ENCODE assay signal across 35 cellular contexts in the genomic region with DNA sequence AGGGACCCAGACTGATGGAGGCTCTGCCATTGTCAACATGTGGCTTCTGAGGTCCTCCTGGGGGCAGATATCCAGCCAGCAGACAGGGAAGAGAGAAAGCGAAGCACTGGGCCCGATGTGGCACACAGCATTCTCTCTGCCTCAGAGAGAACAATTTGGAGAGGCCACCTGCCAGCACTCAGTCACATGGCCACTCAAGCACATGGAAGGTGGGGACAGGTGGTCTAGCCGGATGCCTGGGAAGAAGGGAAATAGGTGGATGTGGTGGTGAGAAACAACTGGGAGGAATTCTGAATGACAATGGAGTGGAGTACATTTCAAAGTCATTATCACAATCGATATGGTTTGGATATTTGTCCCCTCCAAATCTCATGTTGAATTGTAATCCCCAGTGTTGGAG.
"Had no signal": no experiment of that assay in that cellular context is flagged by ENCODE, and none has a peak within 500 bp of the region (broad histone marks: within the 10 kb centered on the region; RNA-seq: fewer than 3 reads in every experiment).

No MANE protein-coding gene starts in this region.

- H3K4me3 ChIP-seq: adrenal gland, body of pancreas, esophagus muscularis mucosa, gastrocnemius medialis, heart left ventricle had no signal

- H3K27ac ChIP-seq: adrenal gland, body of pancreas, esophagus muscularis mucosa, foreskin keratinocyte, gastrocnemius medialis, heart left ventricle, WERI-Rb-1 had no signal

- FAIRE-seq: colon had no signal

- H3K4me3 Mint-ChIP-seq: activated CD4-positive, alpha-beta memory T cell treated with anti-CD3 and anti-CD28 coated beads for 36 hours; activated CD4-positive, alpha-beta T cell treated with anti-CD3 and anti-CD28 coated beads for 36 hours; activated CD4-positive, alpha-beta T cell treated with anti-CD3 and anti-CD28 coated beads, Interleukin-2, amount 10 ng/mL, durations not matched to agents 24 days and 14 days; activated CD8-positive, alpha-beta memory T cell treated with anti-CD3 and anti-CD28 coated beads, Interleukin-2, amount 10 ng/mL, durations not matched to agents 7 days and 5 days; activated CD8-positive, alpha-beta T cell treated with anti-CD3 and anti-CD28 coated beads, Interleukin-2, amount 10 ng/mL, durations not matched to agents 7 days and 5 days; activated naive CD4-positive, alpha-beta T cell treated with anti-CD3 and anti-CD28 coated beads for 36 hours; activated naive CD4-positive, alpha-beta T cell treated with anti-CD3 and anti-CD28 coated beads, Interleukin-2, amount 50 U/mL, for 24 hours; activated naive CD8-positive, alpha-beta T cell treated with anti-CD3 and anti-CD28 coated beads for 36 hours; activated naive CD8-positive, alpha-beta T cell treated with anti-CD3 and anti-CD28 coated beads, Interleukin-2, amount 50 U/mL, for 24 hours; activated T-helper 1 cell treated with anti-CD3 and anti-CD28 coated beads, Interleukin-12 subunit alpha, Interleukin-12 subunit beta, Interleukin-2, Interleukin-4 antibody, amounts not matched to agents 30 ng/mL and 10 ng/mL and 1 ng/mL, durations not matched to agents 14 hours and 24 hours and 36 hours; effector memory CD8-positive, alpha-beta T cell had no signal

- H3K9me3 Mint-ChIP-seq: activated CD4-positive, alpha-beta memory T cell treated with anti-CD3 and anti-CD28 coated beads for 36 hours; activated CD4-positive, alpha-beta T cell treated with anti-CD3 and anti-CD28 coated beads, Interleukin-2, amount 10 ng/mL, durations not matched to agents 24 days and 14 days; activated naive CD4-positive, alpha-beta T cell treated with anti-CD3 and anti-CD28 coated beads for 36 hours; activated naive CD4-positive, alpha-beta T cell treated with anti-CD3 and anti-CD28 coated beads, Interleukin-2, amount 50 U/mL, for 24 hours; activated naive CD8-positive, alpha-beta T cell treated with anti-CD3 and anti-CD28 coated beads for 36 hours; activated naive CD8-positive, alpha-beta T cell treated with anti-CD3 and anti-CD28 coated beads, Interleukin-2, amount 50 U/mL, for 24 hours; activated T-helper 1 cell treated with anti-CD3 and anti-CD28 coated beads, Interleukin-12 subunit alpha, Interleukin-12 subunit beta, Interleukin-2, Interleukin-4 antibody, amounts not matched to agents 30 ng/mL and 10 ng/mL and 1 ng/mL, durations not matched to agents 14 hours and 24 hours and 36 hours; activated T-helper 2 cell treated with anti-CD3 and anti-CD28 coated beads, Interferon-gamma antibody, Interleukin-2, Interleukin-4, amounts not matched to agents 10 μg/mL and 5 μg/mL and 100 μg/mL, durations not matched to agents 14 hours and 24 hours and 36 hours; effector memory CD8-positive, alpha-beta T cell had no signal

- H3K27me3 Mint-ChIP-seq: activated CD4-positive, alpha-beta memory T cell treated with anti-CD3 and anti-CD28 coated beads for 36 hours; activated naive CD8-positive, alpha-beta T cell treated with anti-CD3 and anti-CD28 coated beads for 36 hours had no signal

- H3K36me3 Mint-ChIP-seq: activated CD4-positive, alpha-beta memory T cell treated with anti-CD3 and anti-CD28 coated beads for 36 hours; activated CD8-positive, alpha-beta memory T cell treated with anti-CD3 and anti-CD28 coated beads, Interleukin-2, amount 10 ng/mL, durations not matched to agents 7 days and 5 days; activated naive CD4-positive, alpha-beta T cell treated with anti-CD3 and anti-CD28 coated beads, Interleukin-2, amount 50 U/mL, for 24 hours; activated naive CD8-positive, alpha-beta T cell treated with anti-CD3 and anti-CD28 coated beads for 36 hours had no signal

- H3K36me3 ChIP-seq: adrenal gland, esophagus muscularis mucosa, gastrocnemius medialis, heart left ventricle, WERI-Rb-1 had no signal

- H3K4me1 Mint-ChIP-seq: activated CD4-positive, alpha-beta T cell treated with anti-CD3 and anti-CD28 coated beads for 36 hours; activated CD4-positive, alpha-beta T cell treated with anti-CD3 and anti-CD28 coated beads, Interleukin-2, amount 10 ng/mL, durations not matched to agents 24 days and 14 days; activated CD8-positive, alpha-beta memory T cell treated with anti-CD3 and anti-CD28 coated beads, Interleukin-2, amount 10 ng/mL, durations not matched to agents 7 days and 5 days; activated naive CD4-positive, alpha-beta T cell treated with anti-CD3 and anti-CD28 coated beads, Interleukin-2, amount 50 U/mL, for 24 hours; activated naive CD8-positive, alpha-beta T cell treated with anti-CD3 and anti-CD28 coated beads for 36 hours; activated naive CD8-positive, alpha-beta T cell treated with anti-CD3 and anti-CD28 coated beads, Interleukin-2, amount 50 U/mL, for 24 hours had no signal

- H3K4me1 ChIP-seq: adrenal gland, body of pancreas, esophagus muscularis mucosa, gastrocnemius medialis, heart left ventricle had no signal

- H3K27ac Mint-ChIP-seq: activated CD4-positive, alpha-beta memory T cell treated with anti-CD3 and anti-CD28 coated beads for 36 hours; activated CD4-positive, alpha-beta T cell treated with anti-CD3 and anti-CD28 coated beads for 36 hours; activated CD4-positive, alpha-beta T cell treated with anti-CD3 and anti-CD28 coated beads, Interleukin-2, amount 10 ng/mL, durations not matched to agents 24 days and 14 days; activated CD8-positive, alpha-beta memory T cell treated with anti-CD3 and anti-CD28 coated beads, Interleukin-2, amount 10 ng/mL, durations not matched to agents 7 days and 5 days; activated CD8-positive, alpha-beta T cell treated with anti-CD3 and anti-CD28 coated beads, Interleukin-2, amount 10 ng/mL, durations not matched to agents 7 days and 5 days; activated naive CD4-positive, alpha-beta T cell treated with anti-CD3 and anti-CD28 coated beads for 36 hours; activated naive CD4-positive, alpha-beta T cell treated with anti-CD3 and anti-CD28 coated beads, Interleukin-2, amount 50 U/mL, for 24 hours; activated naive CD8-positive, alpha-beta T cell treated with anti-CD3 and anti-CD28 coated beads for 36 hours; activated naive CD8-positive, alpha-beta T cell treated with anti-CD3 and anti-CD28 coated beads, Interleukin-2, amount 50 U/mL, for 24 hours; activated T-helper 1 cell treated with anti-CD3 and anti-CD28 coated beads, Interleukin-12 subunit alpha, Interleukin-12 subunit beta, Interleukin-2, Interleukin-4 antibody, amounts not matched to agents 30 ng/mL and 10 ng/mL and 1 ng/mL, durations not matched to agents 14 hours and 24 hours and 36 hours; activated T-helper 2 cell treated with anti-CD3 and anti-CD28 coated beads, Interferon-gamma antibody, Interleukin-2, Interleukin-4, amounts not matched to agents 10 μg/mL and 5 μg/mL and 100 μg/mL, durations not matched to agents 14 hours and 24 hours and 36 hours; effector memory CD8-positive, alpha-beta T cell had no signal

- DNase-seq: activated CD4-positive, alpha-beta memory T cell treated with anti-CD3 and anti-CD28 coated beads for 36 hours; activated CD4-positive, alpha-beta T cell treated with anti-CD3 and anti-CD28 coated beads for 36 hours; activated CD4-positive, alpha-beta T cell treated with anti-CD3 and anti-CD28 coated beads, Interleukin-2, amount 10 ng/mL, durations not matched to agents 24 days and 14 days; activated CD4-positive, CD25-positive, alpha-beta regulatory T cell; activated CD4-positive, CD25-positive, alpha-beta regulatory T cell treated with anti-CD3 and anti-CD28 coated beads, Interleukin-2, amount 50 U/mL, for 72 hours; activated CD8-positive, alpha-beta memory T cell treated with anti-CD3 and anti-CD28 coated beads, Interleukin-2, amount 10 ng/mL, durations not matched to agents 7 days and 5 days; activated CD8-positive, alpha-beta memory T cell treated with anti-CD3 and anti-CD28 coated beads, Interleukin-2, amount 50 U/mL, for 4 hours; activated CD8-positive, alpha-beta T cell treated with anti-CD3 and anti-CD28 coated beads, Interleukin-2, amount 10 ng/mL, durations not matched to agents 7 days and 5 days; activated effector memory CD4-positive, alpha-beta T cell treated with anti-CD3 and anti-CD28 coated beads, Interleukin-2, amount 50 U/mL, for 16 hours; activated naive CD4-positive, alpha-beta T cell treated with anti-CD3 and anti-CD28 coated beads for 36 hours; activated naive CD8-positive, alpha-beta T cell treated with anti-CD3 and anti-CD28 coated beads for 36 hours; activated naive CD8-positive, alpha-beta T cell treated with anti-CD3 and anti-CD28 coated beads, Interleukin-2, amount 50 U/mL, for 24 hours; activated T-cell treated with anti-CD3 and anti-CD28 coated beads, Interleukin-2, amount 50 U/mL, for 1 hour; activated T-cell treated with anti-CD3 and anti-CD28 coated beads, Interleukin-2, amount 50 U/mL, for 48 hours; adrenal gland; amygdala; aorta; body of pancreas; caudate nucleus; cortex of kidney; dermis blood vessel endothelial cell; effector CD4-positive, alpha-beta T cell; effector memory CD8-positive, alpha-beta T cell; erythroblast; foreskin keratinocyte; gastrocnemius medialis; glutamatergic neuron; heart left ventricle; T1000; WERI-Rb-1 had no signal

- H3K27me3 ChIP-seq: adrenal gland, body of pancreas, esophagus muscularis mucosa, foreskin keratinocyte, gastrocnemius medialis, heart left ventricle had no signal

- H3K9me3 ChIP-seq: adrenal gland, body of pancreas, esophagus muscularis mucosa, gastrocnemius medialis, heart left ventricle had no signal
